1 cellular context compared by ENCODE assay signal in the genomic region with DNA sequence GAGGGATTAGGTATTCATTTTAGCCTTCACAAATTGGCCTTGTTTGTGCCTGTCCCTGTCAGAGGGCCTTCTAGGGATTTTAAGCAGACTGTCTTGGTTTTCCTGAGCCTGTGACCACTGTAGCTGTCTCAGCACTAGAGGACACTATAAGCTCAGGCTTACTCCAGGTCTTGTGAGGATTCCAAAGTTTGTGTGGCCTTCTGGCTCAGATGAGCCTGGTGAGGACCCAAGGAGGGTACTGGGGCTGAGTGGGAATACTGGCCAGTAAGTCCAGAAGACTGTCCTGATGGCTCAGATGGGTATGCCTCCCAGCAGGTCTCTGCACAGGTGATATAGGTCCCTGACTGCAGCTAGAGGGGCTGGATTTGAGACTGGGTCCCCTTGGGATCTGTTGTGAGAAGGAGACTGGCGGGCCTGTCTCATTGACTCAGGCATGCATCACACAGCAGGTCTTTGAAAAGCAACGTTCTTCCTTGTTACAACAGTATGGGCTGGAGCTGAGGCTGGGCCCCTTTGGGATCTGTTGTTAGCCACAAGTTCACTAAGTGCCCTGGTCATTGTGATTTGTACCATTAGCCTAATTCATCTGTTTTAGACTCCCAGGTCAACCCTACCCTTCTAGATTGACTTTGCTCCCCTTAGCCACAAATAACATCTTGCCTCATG.
TF ChIP-seq lines count a peak whose summit lies in the region.

No MANE protein-coding gene starts in this region.

TF ChIP-seq in HCT116, 20 proteins besides CTCF, POLR2A, EP300 and RAD21 (continued from another document):
- TF ChIP-seq, protein P1, sequence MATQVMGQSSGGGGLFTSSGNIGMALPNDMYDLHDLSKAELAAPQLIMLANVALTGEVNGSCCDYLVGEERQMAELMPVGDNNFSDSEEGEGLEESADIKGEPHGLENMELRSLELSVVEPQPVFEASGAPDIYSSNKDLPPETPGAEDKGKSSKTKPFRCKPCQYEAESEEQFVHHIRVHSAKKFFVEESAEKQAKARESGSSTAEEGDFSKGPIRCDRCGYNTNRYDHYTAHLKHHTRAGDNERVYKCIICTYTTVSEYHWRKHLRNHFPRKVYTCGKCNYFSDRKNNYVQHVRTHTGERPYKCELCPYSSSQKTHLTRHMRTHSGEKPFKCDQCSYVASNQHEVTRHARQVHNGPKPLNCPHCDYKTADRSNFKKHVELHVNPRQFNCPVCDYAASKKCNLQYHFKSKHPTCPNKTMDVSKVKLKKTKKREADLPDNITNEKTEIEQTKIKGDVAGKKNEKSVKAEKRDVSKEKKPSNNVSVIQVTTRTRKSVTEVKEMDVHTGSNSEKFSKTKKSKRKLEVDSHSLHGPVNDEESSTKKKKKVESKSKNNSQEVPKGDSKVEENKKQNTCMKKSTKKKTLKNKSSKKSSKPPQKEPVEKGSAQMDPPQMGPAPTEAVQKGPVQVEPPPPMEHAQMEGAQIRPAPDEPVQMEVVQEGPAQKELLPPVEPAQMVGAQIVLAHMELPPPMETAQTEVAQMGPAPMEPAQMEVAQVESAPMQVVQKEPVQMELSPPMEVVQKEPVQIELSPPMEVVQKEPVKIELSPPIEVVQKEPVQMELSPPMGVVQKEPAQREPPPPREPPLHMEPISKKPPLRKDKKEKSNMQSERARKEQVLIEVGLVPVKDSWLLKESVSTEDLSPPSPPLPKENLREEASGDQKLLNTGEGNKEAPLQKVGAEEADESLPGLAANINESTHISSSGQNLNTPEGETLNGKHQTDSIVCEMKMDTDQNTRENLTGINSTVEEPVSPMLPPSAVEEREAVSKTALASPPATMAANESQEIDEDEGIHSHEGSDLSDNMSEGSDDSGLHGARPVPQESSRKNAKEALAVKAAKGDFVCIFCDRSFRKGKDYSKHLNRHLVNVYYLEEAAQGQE (IDR thresholded peaks at IDR 0.05; ENCODE audit: low read depth) = no peak
